Comparison of ENCODE assay signal across 1 cellular context in the genomic region with DNA sequence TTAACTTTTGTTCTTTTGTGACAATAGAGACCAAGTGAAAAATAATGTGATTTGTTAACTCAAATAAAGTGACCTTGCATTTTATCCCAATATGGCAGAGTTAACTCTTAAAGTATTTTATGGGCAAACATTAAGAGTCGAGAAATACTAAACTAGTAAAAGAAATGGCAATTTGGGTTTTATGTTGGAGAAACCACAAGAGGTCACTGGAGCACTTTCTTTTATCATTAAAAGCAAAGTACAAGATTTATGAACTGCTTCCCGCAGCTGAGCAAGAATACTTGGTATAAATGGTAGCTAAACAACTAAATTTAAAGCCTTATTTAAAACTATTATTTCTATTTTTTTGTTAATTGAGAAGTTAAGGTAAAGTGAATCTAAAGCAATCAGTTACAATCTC.
TF ChIP-seq lines count a peak whose summit lies in the region.

No MANE protein-coding gene starts in this region.

TF ChIP-seq in endothelial cell of umbilical vein, 7 proteins besides CTCF, POLR2A, EP300 and RAD21 (continued from another document):
- TF ChIP-seq POLR2AphosphoS5 (IDR thresholded peaks at IDR 0.05; ENCODE audit: insufficient read depth, low read depth, low read length) (no peak), MAX (IDR thresholded peaks at IDR 0.05; ENCODE audit: insufficient read depth, insufficient read length) (no peak)
